Comparison of ENCODE assay signal across 16 cellular contexts in the genomic region with DNA sequence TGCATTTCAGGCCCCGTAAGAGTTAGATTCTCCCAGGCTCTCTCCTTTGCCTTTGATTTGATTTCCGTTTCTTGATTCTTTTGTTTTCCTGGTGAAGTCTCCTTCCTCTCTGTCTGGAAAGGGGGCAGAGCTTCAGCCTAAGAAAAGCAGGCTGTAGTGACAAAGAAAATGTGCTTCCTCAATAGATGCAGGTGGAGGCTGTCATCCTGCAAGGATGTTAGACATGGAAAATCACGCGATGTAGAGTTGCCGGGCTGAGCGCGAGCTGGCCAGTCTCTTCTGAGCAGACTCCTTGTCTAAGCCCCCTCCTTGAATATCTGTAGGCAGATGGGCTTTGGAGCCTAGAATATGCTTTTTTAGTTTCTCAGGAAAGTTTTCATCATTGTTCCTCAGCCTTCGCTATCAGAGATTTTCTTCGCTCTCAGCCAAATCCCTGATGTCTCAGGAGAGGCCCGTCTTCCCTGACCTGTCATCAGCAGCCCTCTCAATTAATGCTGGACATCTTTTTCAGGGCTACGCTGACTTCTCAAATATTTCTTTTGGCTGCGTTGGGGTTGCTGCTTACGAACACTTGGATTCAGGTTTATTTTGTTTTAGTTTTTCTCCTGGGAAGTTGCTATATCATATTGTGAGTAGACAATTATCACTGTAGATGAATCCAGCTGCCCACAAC.
"Had no signal": no experiment of that assay in that cellular context is flagged by ENCODE, and none has a peak within 500 bp of the region (broad histone marks: within the 10 kb centered on the region; RNA-seq: fewer than 3 reads in every experiment).

No MANE protein-coding gene starts in this region.

- H3K4me3 ChIP-seq: esophagus squamous epithelium, left lung, right lobe of liver had no signal

- H3K27ac ChIP-seq: esophagus squamous epithelium, left lung, neutrophil, right lobe of liver, WERI-Rb-1 had no signal

- DNase-seq: activated CD4-positive, alpha-beta T cell treated with anti-CD3 and anti-CD28 coated beads for 4 hours; activated naive CD4-positive, alpha-beta T cell treated with Interleukin-2 at 50 U/mL for 16 hours; activated naive CD8-positive, alpha-beta T cell treated with anti-CD3 and anti-CD28 coated beads, Interleukin-2, amount 50 U/mL, for 24 hours; esophagus squamous epithelium; stimulated activated CD4-positive, alpha-beta T cell treated with anti-CD3 and anti-CD28 coated beads, Interleukin-2, amount 100 ng/mL, for 24 hours; stimulated activated naive B cell treated with anti-CD40 and anti-IgM and Interleukin-4, amounts not matched to agents 10 μg/mL and 1 μg/mL and 100 μg/mL, for 72 hours; T-helper 1 cell had no signal

- H3K9me3 Mint-ChIP-seq: activated naive CD8-positive, alpha-beta T cell treated with anti-CD3 and anti-CD28 coated beads, Interleukin-2, amount 50 U/mL, for 24 hours; activated T-helper 1 cell treated with anti-CD3 and anti-CD28 coated beads, Interleukin-12 subunit alpha, Interleukin-12 subunit beta, Interleukin-2, Interleukin-4 antibody, amounts not matched to agents 30 ng/mL and 10 ng/mL and 1 ng/mL, durations not matched to agents 14 hours and 24 hours and 36 hours; central memory CD8-positive, alpha-beta T cell; dendritic cell treated with granulocyte-macrophage colony-stimulating factor and Interleukin-4, amounts not matched to agents 40 ng/mL and 50 ng/mL, for 4 days; endodermal cell; stimulated activated naive B cell treated with anti-CD40 and anti-IgM and Interleukin-4, amounts not matched to agents 10 μg/mL and 1 μg/mL and 100 μg/mL, for 72 hours; type B pancreatic cell had no signal

- H3K27me3 Mint-ChIP-seq: activated naive CD8-positive, alpha-beta T cell treated with anti-CD3 and anti-CD28 coated beads, Interleukin-2, amount 50 U/mL, for 24 hours; central memory CD8-positive, alpha-beta T cell; dendritic cell treated with granulocyte-macrophage colony-stimulating factor and Interleukin-4, amounts not matched to agents 40 ng/mL and 50 ng/mL, for 4 days; stimulated activated naive B cell treated with anti-CD40 and anti-IgM and Interleukin-4, amounts not matched to agents 10 μg/mL and 1 μg/mL and 100 μg/mL, for 72 hours; type B pancreatic cell had no signal

- H3K4me1 Mint-ChIP-seq: activated naive CD8-positive, alpha-beta T cell treated with anti-CD3 and anti-CD28 coated beads, Interleukin-2, amount 50 U/mL, for 24 hours; central memory CD8-positive, alpha-beta T cell; stimulated activated naive B cell treated with anti-CD40 and anti-IgM and Interleukin-4, amounts not matched to agents 10 μg/mL and 1 μg/mL and 100 μg/mL, for 72 hours had no signal

- H3K4me3 Mint-ChIP-seq: activated naive CD8-positive, alpha-beta T cell treated with anti-CD3 and anti-CD28 coated beads, Interleukin-2, amount 50 U/mL, for 24 hours; activated T-helper 1 cell treated with anti-CD3 and anti-CD28 coated beads, Interleukin-12 subunit alpha, Interleukin-12 subunit beta, Interleukin-2, Interleukin-4 antibody, amounts not matched to agents 30 ng/mL and 10 ng/mL and 1 ng/mL, durations not matched to agents 14 hours and 24 hours and 36 hours; central memory CD8-positive, alpha-beta T cell; dendritic cell treated with granulocyte-macrophage colony-stimulating factor and Interleukin-4, amounts not matched to agents 40 ng/mL and 50 ng/mL, for 4 days; endodermal cell; stimulated activated naive B cell treated with anti-CD40 and anti-IgM and Interleukin-4, amounts not matched to agents 10 μg/mL and 1 μg/mL and 100 μg/mL, for 72 hours; type B pancreatic cell had no signal

- H3K27me3 ChIP-seq: esophagus squamous epithelium, left lung, neutrophil, right lobe of liver had no signal

- H3K4me1 ChIP-seq: left lung had no signal

- H3K9me3 ChIP-seq: esophagus squamous epithelium, left lung, neutrophil, right lobe of liver had no signal

- H3K27ac Mint-ChIP-seq: activated naive CD8-positive, alpha-beta T cell treated with anti-CD3 and anti-CD28 coated beads, Interleukin-2, amount 50 U/mL, for 24 hours; activated T-helper 1 cell treated with anti-CD3 and anti-CD28 coated beads, Interleukin-12 subunit alpha, Interleukin-12 subunit beta, Interleukin-2, Interleukin-4 antibody, amounts not matched to agents 30 ng/mL and 10 ng/mL and 1 ng/mL, durations not matched to agents 14 hours and 24 hours and 36 hours; dendritic cell treated with granulocyte-macrophage colony-stimulating factor and Interleukin-4, amounts not matched to agents 40 ng/mL and 50 ng/mL, for 4 days; endodermal cell; type B pancreatic cell had no signal

- H3K36me3 ChIP-seq: right lobe of liver, WERI-Rb-1 had no signal

- ATAC-seq: activated naive CD8-positive, alpha-beta T cell treated with anti-CD3 and anti-CD28 coated beads, Interleukin-2, amount 50 U/mL, for 24 hours; stimulated activated naive B cell treated with anti-CD40 and anti-IgM and Interleukin-4, amounts not matched to agents 10 μg/mL and 1 μg/mL and 100 μg/mL, for 72 hours had no signal
